26 cellular contexts compared by ENCODE assay signal in the genomic region with DNA sequence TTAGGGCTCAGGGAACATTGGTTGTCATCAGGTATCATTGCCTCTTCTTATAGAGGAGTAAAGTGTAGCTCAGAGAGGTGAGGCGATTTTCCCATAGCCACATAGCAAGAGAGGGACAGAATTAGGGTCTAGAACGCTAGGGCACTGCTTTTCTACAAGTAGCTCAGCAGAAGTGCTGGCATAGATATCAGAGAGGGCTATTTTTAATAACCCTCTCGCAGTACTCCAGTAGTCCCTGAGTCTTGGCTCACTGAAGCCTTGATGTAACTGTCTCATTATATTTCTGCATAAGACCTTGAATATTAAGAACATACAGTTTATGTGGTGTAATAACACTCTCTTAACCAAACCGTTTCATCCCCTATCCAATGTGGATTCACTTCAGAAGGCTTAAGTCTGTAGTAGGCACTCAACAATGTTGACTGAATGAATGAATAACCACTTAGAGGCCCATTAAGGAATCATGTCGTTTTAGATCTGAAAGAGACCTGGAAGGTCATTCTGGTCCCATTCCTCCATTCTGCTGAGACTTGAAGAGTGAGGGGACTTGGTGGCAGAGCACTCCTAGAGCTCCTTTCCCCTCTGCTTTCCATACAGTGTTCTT. TPM values are rescaled to one million over a fixed set of nuclear protein-coding genes. Genes with fewer than 3 reads are reported as not detected.
"Had no signal": no experiment of that assay in that cellular context is flagged by ENCODE, and none has a peak within 500 bp of the region (broad histone marks: within the 10 kb centered on the region; RNA-seq: fewer than 3 reads in every experiment).

No MANE protein-coding gene starts in this region.

- H3K27ac ChIP-seq: coronary artery, esophagus squamous epithelium, gastroesophageal sphincter, parathyroid adenoma, sigmoid colon, upper lobe of left lung, WERI-Rb-1 had no signal

- ATAC-seq: activated CD8-positive, alpha-beta memory T cell treated with anti-CD3 and anti-CD28 coated beads, Interleukin-2, amount 10 ng/mL, durations not matched to agents 7 days and 5 days; activated CD8-positive, alpha-beta T cell treated with anti-CD3 and anti-CD28 coated beads for 36 hours; gastroesophageal sphincter had no signal

- H3K4me1 ChIP-seq: parathyroid adenoma had no signal

- DNase-seq: activated CD4-positive, alpha-beta T cell treated with anti-CD3 and anti-CD28 coated beads, Interleukin-2, amount 10 ng/mL, durations not matched to agents 7 days and 5 days; activated CD4-positive, CD25-positive, alpha-beta regulatory T cell treated with anti-CD3 and anti-CD28 coated beads, Interleukin-2, amount 50 U/mL, for 72 hours; activated CD8-positive, alpha-beta memory T cell treated with anti-CD3 and anti-CD28 coated beads, Interleukin-2, amount 10 ng/mL, durations not matched to agents 7 days and 5 days; activated CD8-positive, alpha-beta T cell treated with anti-CD3 and anti-CD28 coated beads for 36 hours; activated effector memory CD4-positive, alpha-beta T cell treated with anti-CD3 and anti-CD28 coated beads, Interleukin-2, amount 50 U/mL, for 16 hours; activated naive CD4-positive, alpha-beta T cell treated with anti-CD3 and anti-CD28 coated beads, Interleukin-2, amount 10 ng/mL, durations not matched to agents 7 days and 5 days; activated T-cell treated with anti-CD3 and anti-CD28 coated beads for 4 hours; amygdala; cerebellar nuclear complex; esophagus squamous epithelium; head of caudate nucleus; naive B cell; nucleus accumbens; sigmoid colon; stimulated activated CD4-positive, alpha-beta T cell treated with anti-CD3 and anti-CD28 coated beads, Interleukin-15, amount 100 ng/mL, for 24 hours; stimulated activated CD4-positive, alpha-beta T cell treated with anti-CD3 and anti-CD28 coated beads, Interleukin-2, amount 100 ng/mL, for 48 hours; stimulated activated naive CD4-positive, alpha-beta T cell; upper lobe of left lung; WERI-Rb-1 had no signal

- H3K36me3 ChIP-seq: esophagus squamous epithelium, gastroesophageal sphincter, sigmoid colon, upper lobe of left lung, WERI-Rb-1 had no signal

- H3K9me3 ChIP-seq: esophagus squamous epithelium, gastroesophageal sphincter, sigmoid colon, upper lobe of left lung had no signal

- FAIRE-seq: bronchial epithelial cell, islet of Langerhans had no signal

- H3K4me3 ChIP-seq: coronary artery, esophagus squamous epithelium, gastroesophageal sphincter, lung, sigmoid colon, smooth muscle cell, upper lobe of left lung had no signal

RNA-seq across cellular contexts. Expression of a gene that starts 4.7 kb away (rescaled TPM):
- total RNA-seq: activated CD4-positive, alpha-beta T cell treated with anti-CD3 and anti-CD28 coated beads, Interleukin-2, amount 10 ng/mL, durations not matched to agents 7 days and 5 days; activated CD8-positive, alpha-beta memory T cell treated with anti-CD3 and anti-CD28 coated beads, Interleukin-2, amount 10 ng/mL, durations not matched to agents 7 days and 5 days; activated CD8-positive, alpha-beta T cell treated with anti-CD3 and anti-CD28 coated beads for 36 hours; bronchial epithelial cell had no signal
- polyA plus RNA-seq: smooth muscle cell had no signal
